ENCODE assay signal across 16 cellular contexts in genomic region chr6:75755704-75756103, GRCh38.
"Had no signal": no experiment of that assay in that cellular context is flagged by ENCODE, and none has a peak within 500 bp of the region (broad histone marks: within the 10 kb centered on the region; RNA-seq: fewer than 3 reads in every experiment).

No MANE protein-coding gene starts in this region.

- ATAC-seq: natural killer cell treated with Interleukin-12 subunit alpha and Interleukin-12 subunit beta and Interleukin-15 and Interleukin-18, amount 100 ng/mL, for 72 hours had no signal

- H3K36me3 ChIP-seq: tibial nerve, vagina had no signal

- H3K4me3 ChIP-seq: tibial nerve, vagina had no signal

- H3K27ac ChIP-seq: tibial nerve, vagina had no signal

- FAIRE-seq: astrocyte, bronchial epithelial cell, small intestine had no signal

- DNase-seq: activated CD4-positive, alpha-beta T cell treated with anti-CD3 and anti-CD28 coated beads, Interleukin-2, amount 50 U/mL, for 1 hour; activated naive CD4-positive, alpha-beta T cell treated with Interleukin-2 at 50 U/mL for 16 hours; hypothalamus; mesendoderm; nucleus accumbens; posterior cingulate gyrus; small intestine; stimulated activated CD4-positive, alpha-beta T cell treated with anti-CD3 and anti-CD28 coated beads, Interleukin-4, amount 100 ng/mL, for 4 hours; stimulated activated CD8-positive, alpha-beta memory T cell treated with anti-CD3 and anti-CD28 coated beads, Interleukin-4, amount 100 ng/mL, for 48 hours; stimulated activated naive CD4-positive, alpha-beta T cell treated with Interleukin-2 at 50 U/mL for 16 hours; substantia nigra had no signal

- H3K27me3 ChIP-seq: tibial nerve, vagina had no signal

- H3K9me3 ChIP-seq: tibial nerve, vagina had no signal
